ENCODE assay signal across 10 cellular contexts in the genomic region with DNA sequence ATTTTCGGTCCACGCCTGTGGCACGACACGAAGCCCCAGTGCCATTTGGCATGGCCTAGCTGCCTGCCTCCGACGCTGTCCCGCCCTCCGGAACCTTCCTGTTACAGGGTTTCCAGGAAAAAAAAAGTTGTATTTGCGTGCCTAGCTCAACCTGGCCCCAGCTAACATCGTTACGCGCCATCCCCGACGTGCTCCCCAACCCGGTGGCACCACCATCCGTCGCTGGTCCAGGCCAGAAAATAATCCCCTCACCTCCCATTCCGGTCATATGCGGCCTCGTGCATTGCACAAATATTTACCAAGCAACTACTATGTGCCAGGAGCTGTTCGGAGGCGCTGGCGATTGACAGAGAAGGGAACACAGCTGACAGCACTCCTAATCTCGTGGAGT. TPM values are rescaled to one million over a fixed set of nuclear protein-coding genes. Genes with fewer than 3 reads are reported as not detected.
DNase-seq lines count a peak whose midpoint lies in the region; ATAC-seq and TF ChIP-seq lines count a peak whose summit lies in the region.
"Had no signal": no experiment of that assay in that cellular context is flagged by ENCODE, and none has a peak within 500 bp of the region (broad histone marks: within the 10 kb centered on the region; RNA-seq: fewer than 3 reads in every experiment).

No MANE protein-coding gene starts in this region.

- peaks cover 26 to 27% of the 10 kb centered on the region in 2 donors for H3K27me3 ChIP-seq in stomach smooth muscle (ENCODE audit: control insufficient read depth in 1 of 2, insufficient read depth in 2 of 2, low read length in 2 of 2)

- no peaks in the 10 kb centered on the region for H3K36me3 ChIP-seq in stomach smooth muscle (ENCODE audit: control insufficient read depth in 2 of 2, insufficient read depth in 2 of 2, low read length in 2 of 2)

- intact Hi-C loops in activated T-helper 2 cell treated with anti-CD3 and anti-CD28 coated beads, Interferon-gamma antibody, Interleukin-2, Interleukin-4, amounts not matched to agents 10 μg/mL and 5 μg/mL and 100 μg/mL, durations not matched to agents 14 hours and 24 hours and 36 hours (cut with micrococcal nuclease), result no loop called here

- H3K27ac ChIP-seq in stomach smooth muscle (ENCODE audit: low read length), result no peak overlapping the region

- H3K9ac ChIP-seq in stomach smooth muscle (ENCODE audit: low read length in 2 of 2), result peak overlapping the region; percentile 36 to 48

- H3K9me3 Mint-ChIP-seq in activated T-helper 2 cell treated with anti-CD3 and anti-CD28 coated beads, Interferon-gamma antibody, Interleukin-2, Interleukin-4, amounts not matched to agents 10 μg/mL and 5 μg/mL and 100 μg/mL, durations not matched to agents 14 hours and 24 hours and 36 hours, result no peaks in the 10 kb centered on the region

- ATAC-seq in activated CD4-positive, CD25-positive, alpha-beta regulatory T cell treated with anti-CD3 and anti-CD28 coated beads, Interleukin-2, amount 50 U/mL, for 24 hours, result peak; percentile 4 to 19

- no peaks in the 10 kb centered on the region for H3K36me3 Mint-ChIP-seq in activated T-helper 2 cell treated with anti-CD3 and anti-CD28 coated beads, Interferon-gamma antibody, Interleukin-2, Interleukin-4, amounts not matched to agents 10 μg/mL and 5 μg/mL and 100 μg/mL, durations not matched to agents 14 hours and 24 hours and 36 hours (ENCODE audit: low read depth)

- in situ Hi-C loops in GM13977 (cut with MboI; ENCODE audit: low pct_unique_long_range_greater_than_20kb, low sequenced_read_pairs, unreplicated experiment), result no loop called here

- H3K4me3 ChIP-seq in iPS-18c (ENCODE audit: insufficient read depth, low read depth, low read length) (peak overlapping the region; percentile 70; the same call in 1 of the 2 replicates), stomach smooth muscle (ENCODE audit: low read length in 2 of 2) (peak overlapping the region; percentile 66 to 73)

- H3K4me1 ChIP-seq in stomach smooth muscle (ENCODE audit: control insufficient read depth, insufficient read depth, low read length), result peaks cover 21% of the 10 kb centered on the region

- H3K9me3 ChIP-seq in iPS-18c (ENCODE audit: control insufficient read depth, insufficient read depth, low read length) (peaks cover 3% of the 10 kb centered on the region), stomach smooth muscle (ENCODE audit: control insufficient read depth in 2 of 2, low read length in 2 of 2) (no peaks in the 10 kb centered on the region)

- H3K27me3 Mint-ChIP-seq in activated T-helper 2 cell treated with anti-CD3 and anti-CD28 coated beads, Interferon-gamma antibody, Interleukin-2, Interleukin-4, amounts not matched to agents 10 μg/mL and 5 μg/mL and 100 μg/mL, durations not matched to agents 14 hours and 24 hours and 36 hours (ENCODE audit: low read depth), result peaks cover 15% of the 10 kb centered on the region

- H3K4me3 Mint-ChIP-seq in activated T-helper 2 cell treated with anti-CD3 and anti-CD28 coated beads, Interferon-gamma antibody, Interleukin-2, Interleukin-4, amounts not matched to agents 10 μg/mL and 5 μg/mL and 100 μg/mL, durations not matched to agents 14 hours and 24 hours and 36 hours (ENCODE audit: low read depth), result peak overlapping the region; percentile 70

- H3K4me1 Mint-ChIP-seq in activated T-helper 2 cell treated with anti-CD3 and anti-CD28 coated beads, Interferon-gamma antibody, Interleukin-2, Interleukin-4, amounts not matched to agents 10 μg/mL and 5 μg/mL and 100 μg/mL, durations not matched to agents 14 hours and 24 hours and 36 hours (ENCODE audit: low read depth), result peaks cover 9% of the 10 kb centered on the region

- no peak for TF ChIP-seq CTCF in GM13977 (IDR thresholded peaks at IDR 0.05; ENCODE audit: extremely low read depth, insufficient read depth, missing control alignments)

- no peak overlapping the region for H3K27ac Mint-ChIP-seq in activated T-helper 2 cell treated with anti-CD3 and anti-CD28 coated beads, Interferon-gamma antibody, Interleukin-2, Interleukin-4, amounts not matched to agents 10 μg/mL and 5 μg/mL and 100 μg/mL, durations not matched to agents 14 hours and 24 hours and 36 hours

- DNase-seq in activated CD4-positive, CD25-positive, alpha-beta regulatory T cell treated with anti-CD3 and anti-CD28 coated beads, Interleukin-2, amount 50 U/mL, for 72 hours, result no peak
- no peak for DNase-seq in activated T-helper 2 cell treated with anti-CD3 and anti-CD28 coated beads, Interferon-gamma antibody, Interleukin-2, Interleukin-4, amounts not matched to agents 10 μg/mL and 5 μg/mL and 100 μg/mL, durations not matched to agents 14 hours and 24 hours and 36 hours (ENCODE audit: low spot score)
- no peak for DNase-seq in NCI-H510A treated with DMSO at 0.1 percent for 48 hours (lab: John Stamatoyannopoulos, UW)
- no peak for DNase-seq in GM13977 (ENCODE audit: low spot score)
- DNase-seq in NCI-H2227 (lab: John Stamatoyannopoulos, UW; ENCODE audit: unreplicated experiment), result no peak
- DNase-seq: NCI-H510A, occipital lobe had no signal

RNA-seq across cellular contexts. Expression of a gene that starts 1.4 kb away (rescaled TPM):
- total RNA-seq in activated T-helper 2 cell treated with anti-CD3 and anti-CD28 coated beads, Interferon-gamma antibody, Interleukin-2, Interleukin-4, amounts not matched to agents 10 μg/mL and 5 μg/mL and 100 μg/mL, durations not matched to agents 14 hours and 24 hours and 36 hours, result 0.37 and 0.48 TPM in 2 replicates

RNA-seq across cellular contexts. Expression of a gene that starts 21.9 kb away (rescaled TPM):
- not detected in 2 replicates for total RNA-seq in activated T-helper 2 cell treated with anti-CD3 and anti-CD28 coated beads, Interferon-gamma antibody, Interleukin-2, Interleukin-4, amounts not matched to agents 10 μg/mL and 5 μg/mL and 100 μg/mL, durations not matched to agents 14 hours and 24 hours and 36 hours
- total RNA-seq: occipital lobe had no signal

RNA-seq across cellular contexts. Expression of a gene that starts 30.9 kb away (rescaled TPM):
- 49.3 and 54.8 TPM in 2 replicates for total RNA-seq in activated T-helper 2 cell treated with anti-CD3 and anti-CD28 coated beads, Interferon-gamma antibody, Interleukin-2, Interleukin-4, amounts not matched to agents 10 μg/mL and 5 μg/mL and 100 μg/mL, durations not matched to agents 14 hours and 24 hours and 36 hours

RNA-seq across cellular contexts. Expression of a gene that starts 55.1 kb away (rescaled TPM):
- total RNA-seq in activated T-helper 2 cell treated with anti-CD3 and anti-CD28 coated beads, Interferon-gamma antibody, Interleukin-2, Interleukin-4, amounts not matched to agents 10 μg/mL and 5 μg/mL and 100 μg/mL, durations not matched to agents 14 hours and 24 hours and 36 hours, result 261 and 266 TPM in 2 replicates
